Comparison of ENCODE assay signal across 1 cellular context in genomic region chr5:149773245-149774095, GRCh38.
TF ChIP-seq lines count a peak whose summit lies in the region.

No MANE protein-coding gene starts in this region.

TF ChIP-seq in WTC11, 78 proteins besides CTCF, POLR2A, EP300 and RAD21 (continued from another document):
- TF ChIP-seq, protein P1, sequence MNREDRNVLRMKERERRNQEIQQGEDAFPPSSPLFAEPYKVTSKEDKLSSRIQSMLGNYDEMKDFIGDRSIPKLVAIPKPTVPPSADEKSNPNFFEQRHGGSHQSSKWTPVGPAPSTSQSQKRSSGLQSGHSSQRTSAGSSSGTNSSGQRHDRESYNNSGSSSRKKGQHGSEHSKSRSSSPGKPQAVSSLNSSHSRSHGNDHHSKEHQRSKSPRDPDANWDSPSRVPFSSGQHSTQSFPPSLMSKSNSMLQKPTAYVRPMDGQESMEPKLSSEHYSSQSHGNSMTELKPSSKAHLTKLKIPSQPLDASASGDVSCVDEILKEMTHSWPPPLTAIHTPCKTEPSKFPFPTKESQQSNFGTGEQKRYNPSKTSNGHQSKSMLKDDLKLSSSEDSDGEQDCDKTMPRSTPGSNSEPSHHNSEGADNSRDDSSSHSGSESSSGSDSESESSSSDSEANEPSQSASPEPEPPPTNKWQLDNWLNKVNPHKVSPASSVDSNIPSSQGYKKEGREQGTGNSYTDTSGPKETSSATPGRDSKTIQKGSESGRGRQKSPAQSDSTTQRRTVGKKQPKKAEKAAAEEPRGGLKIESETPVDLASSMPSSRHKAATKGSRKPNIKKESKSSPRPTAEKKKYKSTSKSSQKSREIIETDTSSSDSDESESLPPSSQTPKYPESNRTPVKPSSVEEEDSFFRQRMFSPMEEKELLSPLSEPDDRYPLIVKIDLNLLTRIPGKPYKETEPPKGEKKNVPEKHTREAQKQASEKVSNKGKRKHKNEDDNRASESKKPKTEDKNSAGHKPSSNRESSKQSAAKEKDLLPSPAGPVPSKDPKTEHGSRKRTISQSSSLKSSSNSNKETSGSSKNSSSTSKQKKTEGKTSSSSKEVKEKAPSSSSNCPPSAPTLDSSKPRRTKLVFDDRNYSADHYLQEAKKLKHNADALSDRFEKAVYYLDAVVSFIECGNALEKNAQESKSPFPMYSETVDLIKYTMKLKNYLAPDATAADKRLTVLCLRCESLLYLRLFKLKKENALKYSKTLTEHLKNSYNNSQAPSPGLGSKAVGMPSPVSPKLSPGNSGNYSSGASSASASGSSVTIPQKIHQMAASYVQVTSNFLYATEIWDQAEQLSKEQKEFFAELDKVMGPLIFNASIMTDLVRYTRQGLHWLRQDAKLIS (CRISPR knock-in tag; IDR thresholded peaks at IDR 0.05; ENCODE audit: borderline replicate concordance): no peak
- no peak for TF ChIP-seq HMGXB4 (CRISPR knock-in tag; IDR thresholded peaks at IDR 0.05)
- TF ChIP-seq, protein P2, sequence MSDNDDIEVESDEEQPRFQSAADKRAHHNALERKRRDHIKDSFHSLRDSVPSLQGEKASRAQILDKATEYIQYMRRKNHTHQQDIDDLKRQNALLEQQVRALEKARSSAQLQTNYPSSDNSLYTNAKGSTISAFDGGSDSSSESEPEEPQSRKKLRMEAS (CRISPR knock-in tag; IDR thresholded peaks at IDR 0.05): no peak
- TF ChIP-seq, protein P3, sequence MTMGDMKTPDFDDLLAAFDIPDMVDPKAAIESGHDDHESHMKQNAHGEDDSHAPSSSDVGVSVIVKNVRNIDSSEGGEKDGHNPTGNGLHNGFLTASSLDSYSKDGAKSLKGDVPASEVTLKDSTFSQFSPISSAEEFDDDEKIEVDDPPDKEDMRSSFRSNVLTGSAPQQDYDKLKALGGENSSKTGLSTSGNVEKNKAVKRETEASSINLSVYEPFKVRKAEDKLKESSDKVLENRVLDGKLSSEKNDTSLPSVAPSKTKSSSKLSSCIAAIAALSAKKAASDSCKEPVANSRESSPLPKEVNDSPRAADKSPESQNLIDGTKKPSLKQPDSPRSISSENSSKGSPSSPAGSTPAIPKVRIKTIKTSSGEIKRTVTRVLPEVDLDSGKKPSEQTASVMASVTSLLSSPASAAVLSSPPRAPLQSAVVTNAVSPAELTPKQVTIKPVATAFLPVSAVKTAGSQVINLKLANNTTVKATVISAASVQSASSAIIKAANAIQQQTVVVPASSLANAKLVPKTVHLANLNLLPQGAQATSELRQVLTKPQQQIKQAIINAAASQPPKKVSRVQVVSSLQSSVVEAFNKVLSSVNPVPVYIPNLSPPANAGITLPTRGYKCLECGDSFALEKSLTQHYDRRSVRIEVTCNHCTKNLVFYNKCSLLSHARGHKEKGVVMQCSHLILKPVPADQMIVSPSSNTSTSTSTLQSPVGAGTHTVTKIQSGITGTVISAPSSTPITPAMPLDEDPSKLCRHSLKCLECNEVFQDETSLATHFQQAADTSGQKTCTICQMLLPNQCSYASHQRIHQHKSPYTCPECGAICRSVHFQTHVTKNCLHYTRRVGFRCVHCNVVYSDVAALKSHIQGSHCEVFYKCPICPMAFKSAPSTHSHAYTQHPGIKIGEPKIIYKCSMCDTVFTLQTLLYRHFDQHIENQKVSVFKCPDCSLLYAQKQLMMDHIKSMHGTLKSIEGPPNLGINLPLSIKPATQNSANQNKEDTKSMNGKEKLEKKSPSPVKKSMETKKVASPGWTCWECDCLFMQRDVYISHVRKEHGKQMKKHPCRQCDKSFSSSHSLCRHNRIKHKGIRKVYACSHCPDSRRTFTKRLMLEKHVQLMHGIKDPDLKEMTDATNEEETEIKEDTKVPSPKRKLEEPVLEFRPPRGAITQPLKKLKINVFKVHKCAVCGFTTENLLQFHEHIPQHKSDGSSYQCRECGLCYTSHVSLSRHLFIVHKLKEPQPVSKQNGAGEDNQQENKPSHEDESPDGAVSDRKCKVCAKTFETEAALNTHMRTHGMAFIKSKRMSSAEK (CRISPR knock-in tag; IDR thresholded peaks at IDR 0.05; ENCODE audit: borderline replicate concordance): no peak
